ENCODE assay signal across 1 cellular context in the genomic region with DNA sequence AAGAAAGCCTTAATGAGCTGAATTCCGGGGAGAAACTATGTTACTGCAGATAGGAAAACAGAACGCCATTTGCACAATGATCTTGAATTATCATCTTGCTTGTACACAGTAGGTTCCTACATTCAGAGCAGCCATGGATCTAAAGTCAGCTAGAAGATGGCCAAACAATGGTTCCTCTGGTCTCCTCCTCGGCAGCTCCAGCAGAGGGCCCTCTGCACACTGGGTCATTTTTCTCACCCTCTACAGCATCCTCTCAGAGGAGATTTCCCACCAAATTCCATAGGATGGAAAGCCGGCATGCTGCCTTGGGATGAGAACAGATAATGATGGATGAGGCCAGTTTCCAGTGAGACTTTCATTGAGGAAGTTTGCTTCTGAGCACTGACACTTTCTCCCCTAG.
TF ChIP-seq lines count a peak whose summit lies in the region.

No MANE protein-coding gene starts in this region.

TF ChIP-seq in K562, 482 proteins besides CTCF, POLR2A, EP300 and RAD21 (continued from another document and continues in another):
- TF ChIP-seq, protein P1, sequence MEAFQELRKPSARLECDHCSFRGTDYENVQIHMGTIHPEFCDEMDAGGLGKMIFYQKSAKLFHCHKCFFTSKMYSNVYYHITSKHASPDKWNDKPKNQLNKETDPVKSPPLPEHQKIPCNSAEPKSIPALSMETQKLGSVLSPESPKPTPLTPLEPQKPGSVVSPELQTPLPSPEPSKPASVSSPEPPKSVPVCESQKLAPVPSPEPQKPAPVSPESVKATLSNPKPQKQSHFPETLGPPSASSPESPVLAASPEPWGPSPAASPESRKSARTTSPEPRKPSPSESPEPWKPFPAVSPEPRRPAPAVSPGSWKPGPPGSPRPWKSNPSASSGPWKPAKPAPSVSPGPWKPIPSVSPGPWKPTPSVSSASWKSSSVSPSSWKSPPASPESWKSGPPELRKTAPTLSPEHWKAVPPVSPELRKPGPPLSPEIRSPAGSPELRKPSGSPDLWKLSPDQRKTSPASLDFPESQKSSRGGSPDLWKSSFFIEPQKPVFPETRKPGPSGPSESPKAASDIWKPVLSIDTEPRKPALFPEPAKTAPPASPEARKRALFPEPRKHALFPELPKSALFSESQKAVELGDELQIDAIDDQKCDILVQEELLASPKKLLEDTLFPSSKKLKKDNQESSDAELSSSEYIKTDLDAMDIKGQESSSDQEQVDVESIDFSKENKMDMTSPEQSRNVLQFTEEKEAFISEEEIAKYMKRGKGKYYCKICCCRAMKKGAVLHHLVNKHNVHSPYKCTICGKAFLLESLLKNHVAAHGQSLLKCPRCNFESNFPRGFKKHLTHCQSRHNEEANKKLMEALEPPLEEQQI (IDR thresholded peaks at IDR 0.05) = no peak
- no peak for TF ChIP-seq CREB1 (IDR thresholded peaks at IDR 0.05)
- TF ChIP-seq CREB1 (CRISPR knock-in tag; IDR thresholded peaks at IDR 0.05) = no peak
- no peak for TF ChIP-seq CEBPB (tag; IDR thresholded peaks at IDR 0.05)
- peak; percentile 79 for TF ChIP-seq SMAD4 (CRISPR knock-in tag; conservative IDR thresholded peaks at IDR 0.05)
- TF ChIP-seq ZNF79 (CRISPR knock-in tag; IDR thresholded peaks at IDR 0.05; ENCODE audit: low read depth) = peak; percentile 76
- no peak for TF ChIP-seq ZNF217 (CRISPR knock-in tag; IDR thresholded peaks at IDR 0.05)
- no peak for TF ChIP-seq ZNF655 (CRISPR knock-in tag; IDR thresholded peaks at IDR 0.05)
- TF ChIP-seq ZNF583 (CRISPR knock-in tag; IDR thresholded peaks at IDR 0.05) = peak; percentile 86; the same call in 1 of the 2 replicates
- no peak for TF ChIP-seq TAF7 (tag; IDR thresholded peaks at IDR 0.05)
- no peak for TF ChIP-seq ZNF57 (CRISPR knock-in tag; IDR thresholded peaks at IDR 0.05)
- no peak for TF ChIP-seq NCOR1 (IDR thresholded peaks at IDR 0.05)
- TF ChIP-seq, protein P2, sequence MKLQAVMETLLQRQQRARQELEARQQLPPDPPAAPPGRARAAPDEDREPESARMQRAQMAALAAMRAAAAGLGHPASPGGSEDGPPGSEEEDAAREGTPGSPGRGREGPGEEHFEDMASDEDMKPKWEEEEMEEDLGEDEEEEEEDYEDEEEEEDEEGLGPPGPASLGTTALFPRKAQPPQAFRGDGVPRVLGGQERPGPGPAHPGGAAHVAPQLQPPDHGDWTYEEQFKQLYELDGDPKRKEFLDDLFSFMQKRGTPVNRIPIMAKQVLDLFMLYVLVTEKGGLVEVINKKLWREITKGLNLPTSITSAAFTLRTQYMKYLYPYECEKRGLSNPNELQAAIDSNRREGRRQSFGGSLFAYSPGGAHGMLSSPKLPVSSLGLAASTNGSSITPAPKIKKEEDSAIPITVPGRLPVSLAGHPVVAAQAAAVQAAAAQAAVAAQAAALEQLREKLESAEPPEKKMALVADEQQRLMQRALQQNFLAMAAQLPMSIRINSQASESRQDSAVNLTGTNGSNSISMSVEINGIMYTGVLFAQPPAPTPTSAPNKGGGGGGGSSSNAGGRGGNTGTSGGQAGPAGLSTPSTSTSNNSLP (IDR thresholded peaks at IDR 0.05; ENCODE audit: borderline replicate concordance, low read depth, low read length) = no peak
- TF ChIP-seq MAFG (tag; conservative IDR thresholded peaks at IDR 0.05) = no peak
- no peak for TF ChIP-seq WHSC1 (IDR thresholded peaks at IDR 0.05; ENCODE audit: low read length)
- TF ChIP-seq HIVEP1 (CRISPR knock-in tag; IDR thresholded peaks at IDR 0.05) = peak; percentile 77
- TF ChIP-seq CEBPZ (IDR thresholded peaks at IDR 0.05; ENCODE audit: borderline replicate concordance, low read depth, low read length) = no peak
- TF ChIP-seq KAT8 (IDR thresholded peaks at IDR 0.05; ENCODE audit: low read depth) = no peak
- no peak for TF ChIP-seq GTF2F1 (IDR thresholded peaks at IDR 0.05; ENCODE audit: low read depth, low read length)
- TF ChIP-seq ZNF561 (CRISPR knock-in tag; conservative IDR thresholded peaks at IDR 0.05) = no peak
- TF ChIP-seq NFXL1 (CRISPR knock-in tag; IDR thresholded peaks at IDR 0.05) = no peak
- TF ChIP-seq, protein P3, sequence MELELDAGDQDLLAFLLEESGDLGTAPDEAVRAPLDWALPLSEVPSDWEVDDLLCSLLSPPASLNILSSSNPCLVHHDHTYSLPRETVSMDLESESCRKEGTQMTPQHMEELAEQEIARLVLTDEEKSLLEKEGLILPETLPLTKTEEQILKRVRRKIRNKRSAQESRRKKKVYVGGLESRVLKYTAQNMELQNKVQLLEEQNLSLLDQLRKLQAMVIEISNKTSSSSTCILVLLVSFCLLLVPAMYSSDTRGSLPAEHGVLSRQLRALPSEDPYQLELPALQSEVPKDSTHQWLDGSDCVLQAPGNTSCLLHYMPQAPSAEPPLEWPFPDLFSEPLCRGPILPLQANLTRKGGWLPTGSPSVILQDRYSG (tag; conservative IDR thresholded peaks at IDR 0.05; ENCODE audit: low read depth) = peak; percentile 71
- TF ChIP-seq RCOR1 (IDR thresholded peaks at IDR 0.05; ENCODE audit: borderline replicate concordance in 1 of 2, low read depth in 2 of 2, low read length in 2 of 2) = 0 out of 4 replicates have a peak, but pooled peaks of 1 of the 2 experiments have one; percentile 33
- no peak for TF ChIP-seq NFE2 (IDR thresholded peaks at IDR 0.05; ENCODE audit: low read depth)
- TF ChIP-seq SAFB (IDR thresholded peaks at IDR 0.05; ENCODE audit: borderline replicate concordance, low read depth, low read length) = no peak
- no peak for TF ChIP-seq ZNF785 (CRISPR knock-in tag; IDR thresholded peaks at IDR 0.05)
- TF ChIP-seq MEIS2 (IDR thresholded peaks at IDR 0.05; ENCODE audit: partially characterized antibody) = no peak
- no peak for TF ChIP-seq SMARCA5 (IDR thresholded peaks at IDR 0.05)
- TF ChIP-seq CTBP1 (IDR thresholded peaks at IDR 0.05; ENCODE audit: borderline replicate concordance) = no peak
- TF ChIP-seq HMG20B (CRISPR knock-in tag; IDR thresholded peaks at IDR 0.05) = no peak
- no peak for TF ChIP-seq MTA3 (IDR thresholded peaks at IDR 0.05; ENCODE audit: borderline replicate concordance)
- TF ChIP-seq ZNF263 (CRISPR knock-in tag; IDR thresholded peaks at IDR 0.05; ENCODE audit: borderline replicate concordance) = no peak
- no peak for TF ChIP-seq FIP1L1 (IDR thresholded peaks at IDR 0.05; ENCODE audit: low read depth, low read length, poor library complexity, severe bottlenecking)
- 0 out of 2 replicates have a peak, but pooled peaks have one; percentile 39 for TF ChIP-seq ZNF668 (CRISPR knock-in tag; IDR thresholded peaks at IDR 0.05)
- TF ChIP-seq, protein P4, sequence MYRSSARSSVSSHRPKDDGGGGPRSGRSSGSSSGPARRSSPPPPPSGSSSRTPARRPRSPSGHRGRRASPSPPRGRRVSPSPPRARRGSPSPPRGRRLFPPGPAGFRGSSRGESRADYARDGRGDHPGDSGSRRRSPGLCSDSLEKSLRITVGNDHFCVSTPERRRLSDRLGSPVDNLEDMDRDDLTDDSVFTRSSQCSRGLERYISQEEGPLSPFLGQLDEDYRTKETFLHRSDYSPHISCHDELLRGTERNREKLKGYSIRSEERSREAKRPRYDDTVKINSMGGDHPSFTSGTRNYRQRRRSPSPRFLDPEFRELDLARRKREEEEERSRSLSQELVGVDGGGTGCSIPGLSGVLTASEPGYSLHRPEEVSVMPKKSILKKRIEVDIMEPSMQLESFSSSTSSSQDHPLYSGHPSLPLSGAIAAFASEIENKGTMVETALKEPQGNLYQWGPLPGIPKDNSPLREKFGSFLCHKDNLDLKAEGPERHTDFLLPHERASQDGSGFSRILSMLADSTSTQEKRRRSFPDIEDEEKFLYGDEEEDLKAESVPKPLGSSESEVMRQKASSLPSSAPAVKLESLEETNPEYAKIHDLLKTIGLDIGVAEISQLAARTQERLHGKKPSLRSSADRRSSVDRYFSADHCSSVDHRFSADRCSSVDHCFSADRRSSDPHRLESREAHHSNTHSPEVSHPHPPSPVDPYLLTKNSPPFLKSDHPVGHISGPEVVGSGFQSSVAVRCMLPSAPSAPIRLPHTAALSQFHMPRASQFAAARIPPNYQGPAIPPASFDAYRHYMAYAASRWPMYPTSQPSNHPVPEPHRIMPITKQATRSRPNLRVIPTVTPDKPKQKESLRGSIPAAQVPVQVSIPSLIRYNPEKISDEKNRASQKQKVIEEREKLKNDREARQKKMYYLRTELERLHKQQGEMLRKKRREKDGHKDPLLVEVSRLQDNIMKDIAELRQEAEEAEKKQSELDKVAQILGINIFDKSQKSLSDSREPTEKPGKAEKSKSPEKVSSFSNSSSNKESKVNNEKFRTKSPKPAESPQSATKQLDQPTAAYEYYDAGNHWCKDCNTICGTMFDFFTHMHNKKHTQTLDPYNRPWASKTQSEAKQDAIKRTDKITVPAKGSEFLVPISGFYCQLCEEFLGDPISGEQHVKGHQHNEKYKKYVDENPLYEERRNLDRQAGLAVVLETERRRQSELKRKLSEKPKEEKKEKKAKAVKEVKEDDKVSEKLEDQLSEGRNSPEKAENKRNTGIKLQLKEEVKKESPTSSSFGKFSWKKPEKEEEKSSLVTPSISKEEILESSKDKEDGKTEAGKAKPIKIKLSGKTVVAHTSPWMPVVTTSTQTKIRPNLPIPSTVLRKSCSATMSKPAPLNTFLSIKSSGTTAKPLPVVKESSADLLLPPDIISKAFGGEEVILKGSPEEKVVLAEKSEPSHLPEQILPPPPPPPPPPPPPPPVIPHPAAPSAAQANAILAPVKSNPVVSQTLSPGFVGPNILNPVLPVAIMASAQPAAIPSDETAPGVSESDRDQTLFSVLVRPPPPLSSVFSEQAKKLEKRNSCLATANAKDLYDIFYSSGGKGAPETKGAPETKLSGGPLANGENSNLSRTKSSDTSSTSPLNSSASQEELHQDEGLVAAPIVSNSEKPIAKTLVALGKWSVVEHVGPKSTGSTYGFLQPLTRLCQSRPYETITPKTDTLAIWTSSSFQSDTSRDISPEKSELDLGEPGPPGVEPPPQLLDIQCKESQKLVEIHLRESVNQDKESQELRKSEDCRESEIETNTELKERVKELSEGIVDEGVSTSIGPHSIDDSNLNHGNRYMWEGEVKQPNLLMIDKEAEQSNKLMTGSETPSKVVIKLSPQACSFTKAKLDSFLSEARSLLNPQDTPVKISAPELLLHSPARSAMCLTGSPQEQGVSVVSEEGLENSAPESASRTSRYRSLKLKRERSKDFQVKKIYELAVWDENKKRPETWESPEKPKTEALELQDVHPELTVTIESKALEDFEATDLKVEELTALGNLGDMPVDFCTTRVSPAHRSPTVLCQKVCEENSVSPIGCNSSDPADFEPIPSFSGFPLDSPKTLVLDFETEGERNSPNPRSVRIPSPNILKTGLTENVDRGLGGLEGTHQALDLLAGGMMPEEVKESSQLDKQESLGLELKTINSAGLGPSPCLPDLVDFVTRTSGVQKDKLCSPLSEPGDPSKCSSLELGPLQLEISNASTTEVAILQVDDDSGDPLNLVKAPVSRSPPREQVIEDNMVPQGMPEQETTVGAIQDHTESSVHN (IDR thresholded peaks at IDR 0.05; ENCODE audit: borderline replicate concordance in 1 of 2, low read depth in 1 of 2) = no peak
- no peak for TF ChIP-seq BRCA1 (IDR thresholded peaks at IDR 0.05)
- no peak for TF ChIP-seq BRCA1 (CRISPR knock-in tag; IDR thresholded peaks at IDR 0.05)
- TF ChIP-seq PHF20 (IDR thresholded peaks at IDR 0.05; ENCODE audit: partially characterized antibody) = no peak
- TF ChIP-seq SRSF3 (IDR thresholded peaks at IDR 0.05; ENCODE audit: insufficient read depth, low read length) = no peak
- TF ChIP-seq, protein P5, sequence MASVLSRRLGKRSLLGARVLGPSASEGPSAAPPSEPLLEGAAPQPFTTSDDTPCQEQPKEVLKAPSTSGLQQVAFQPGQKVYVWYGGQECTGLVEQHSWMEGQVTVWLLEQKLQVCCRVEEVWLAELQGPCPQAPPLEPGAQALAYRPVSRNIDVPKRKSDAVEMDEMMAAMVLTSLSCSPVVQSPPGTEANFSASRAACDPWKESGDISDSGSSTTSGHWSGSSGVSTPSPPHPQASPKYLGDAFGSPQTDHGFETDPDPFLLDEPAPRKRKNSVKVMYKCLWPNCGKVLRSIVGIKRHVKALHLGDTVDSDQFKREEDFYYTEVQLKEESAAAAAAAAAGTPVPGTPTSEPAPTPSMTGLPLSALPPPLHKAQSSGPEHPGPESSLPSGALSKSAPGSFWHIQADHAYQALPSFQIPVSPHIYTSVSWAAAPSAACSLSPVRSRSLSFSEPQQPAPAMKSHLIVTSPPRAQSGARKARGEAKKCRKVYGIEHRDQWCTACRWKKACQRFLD (CRISPR knock-in tag; IDR thresholded peaks at IDR 0.05) = 0 out of 2 replicates have a peak, but pooled peaks have one; percentile 24
- no peak for TF ChIP-seq ZNF75A (CRISPR knock-in tag; IDR thresholded peaks at IDR 0.05)
- TF ChIP-seq ELK3 (CRISPR knock-in tag; IDR thresholded peaks at IDR 0.05) = no peak
- no peak for TF ChIP-seq TRIM24 (IDR thresholded peaks at IDR 0.05)
